In genomic region chr1:161021168-161021958, GRCh38 we compare ENCODE assay signal across 8 cellular contexts. TPM values are rescaled to one million over a fixed set of nuclear protein-coding genes. Genes with fewer than 3 reads are reported as not detected.
DNase-seq lines count a peak whose midpoint lies in the region; ATAC-seq, FAIRE-seq and TF ChIP-seq lines count a peak whose summit lies in the region.

No MANE protein-coding gene starts in this region.

- no peaks in the 10 kb centered on the region for H3K9me3 ChIP-seq in neuron (ENCODE audit: low read length)
- H3K9me3 ChIP-seq in suprapubic skin: no peaks in the 10 kb centered on the region

- H3K4me1 ChIP-seq in KMS-11 (ENCODE audit: low read depth, poor library complexity, severe bottlenecking) (peaks cover 20% of the 10 kb centered on the region), neuron (ENCODE audit: insufficient read depth, low read length) (peaks cover 13% of the 10 kb centered on the region), suprapubic skin (peaks cover 43% of the 10 kb centered on the region)

- H3K4me3 ChIP-seq in KMS-11 (IDR thresholded peaks at IDR 0.05; ENCODE audit: insufficient read depth, low read depth, low read length): peak overlapping the region; percentile 99
- H3K4me3 ChIP-seq in neuron (ENCODE audit: low read length): peak overlapping the region; percentile 48
- peak overlapping the region; percentile 70 for H3K4me3 ChIP-seq in suprapubic skin

- DNase-seq in DMS79 treated with DMSO at 0.1 percent for 48 hours (lab: John Stamatoyannopoulos, UW) (peak; percentile 97), RPMI8226 (peak; percentile 99), frontal cortex (ENCODE audit: low spot score in 2 of 2) (peak; percentile 51 to 80), suprapubic skin (ENCODE audit: low spot score in 2 of 2) (peak; percentile 91 to 92)
- DNase-seq in activated effector memory CD4-positive, alpha-beta T cell treated with Interleukin-2 at 50 U/mL for 16 hours: peak; percentile 83

- TF ChIP-seq EP300 in suprapubic skin (IDR thresholded peaks at IDR 0.05): no peak

- TF ChIP-seq CTCF in KMS-11 (conservative IDR thresholded peaks at IDR 0.05; ENCODE audit: low read depth, low read length): no peak
- no peak for TF ChIP-seq CTCF in suprapubic skin (IDR thresholded peaks at IDR 0.05)

- no peaks in the 10 kb centered on the region for H3K79me2 ChIP-seq in KMS-11 (ENCODE audit: insufficient read depth, low read depth)

- peak overlapping the region; percentile 37; the same call in 1 of the 2 replicates for H3K9ac ChIP-seq in KMS-11

- peak in 1 of 2 donors; percentile 15 for TF ChIP-seq POLR2A in suprapubic skin (IDR thresholded peaks at IDR 0.05)

- ATAC-seq in GM21737 (IDR thresholded peaks at IDR 0.05; ENCODE audit: unreplicated experiment): peak; percentile 78

- FAIRE-seq in frontal cortex (lab: Jason Lieb, UNC): no peak

- H3K27me3 ChIP-seq in KMS-11 (ENCODE audit: insufficient read depth, low read depth): peaks cover 10% of the 10 kb centered on the region; the same call in 1 of the 2 replicates
- peaks cover 35% of the 10 kb centered on the region for H3K27me3 ChIP-seq in neuron (ENCODE audit: insufficient read depth, low read length)
- no peaks in the 10 kb centered on the region for H3K27me3 ChIP-seq in suprapubic skin

- no peaks in the 10 kb centered on the region for H3K36me3 ChIP-seq in KMS-11 (ENCODE audit: insufficient read depth)
- H3K36me3 ChIP-seq in neuron (ENCODE audit: insufficient read depth, low read length): no peaks in the 10 kb centered on the region
- H3K36me3 ChIP-seq in suprapubic skin: no peaks in the 10 kb centered on the region

- H2AFZ ChIP-seq in KMS-11 (ENCODE audit: low read depth) (peak overlapping the region; percentile 88), neuron (ENCODE audit: low read depth, low read length) (no peak overlapping the region)

- H3K4me2 ChIP-seq in KMS-11: peak overlapping the region; percentile 55

- no peaks in the 10 kb centered on the region for H4K20me1 ChIP-seq in KMS-11 (ENCODE audit: insufficient read depth)

- WGBS in suprapubic skin: 14% methylated on average over 28 of the region's 34 CpGs

- no peak overlapping the region for H3K27ac ChIP-seq in KMS-11
- H3K27ac ChIP-seq in suprapubic skin: peak overlapping the region; percentile 95

RNA-seq across cellular contexts. Expression of gene F11R, which starts 0.4 kb away (rescaled TPM):
- total RNA-seq in frontal cortex (9.4 TPM), suprapubic skin (100 to 1,000 TPM; 101 to 112 (median 107) TPM)

RNA-seq across cellular contexts. Expression of gene TSTD1, which starts 17.4 kb away (rescaled TPM):
- total RNA-seq in frontal cortex (32.6 TPM), suprapubic skin (100 to 1,000 TPM in 2 of 4 donors, 10 to 100 TPM in 2; 70.0 to 123 (median 98.8) TPM)

RNA-seq across cellular contexts. Expression of gene USF1, which starts 24.4 kb away (rescaled TPM):
- total RNA-seq in frontal cortex: 186 TPM
- 10 to 100 TPM; 33.9 to 88.7 (median 43.7) TPM for total RNA-seq in suprapubic skin

RNA-seq across cellular contexts. Expression of gene ARHGAP30, which starts 48.3 kb away (rescaled TPM):
- total RNA-seq in frontal cortex: 0.82 TPM
- total RNA-seq in suprapubic skin: 10 to 100 TPM; 12.3 to 46.2 (median 14.5) TPM

Comparison
In these comparisons a context has a peak if more than half of its experiments do, and no peak if none do; other contexts are left out.
1. H3K4me3 ChIP-seq: peak in every context shown above with its lines; median percentile 99 in KMS-11; 70 in suprapubic skin; 48 in neuron.